8 cellular contexts compared by ENCODE assay signal in the genomic region with DNA sequence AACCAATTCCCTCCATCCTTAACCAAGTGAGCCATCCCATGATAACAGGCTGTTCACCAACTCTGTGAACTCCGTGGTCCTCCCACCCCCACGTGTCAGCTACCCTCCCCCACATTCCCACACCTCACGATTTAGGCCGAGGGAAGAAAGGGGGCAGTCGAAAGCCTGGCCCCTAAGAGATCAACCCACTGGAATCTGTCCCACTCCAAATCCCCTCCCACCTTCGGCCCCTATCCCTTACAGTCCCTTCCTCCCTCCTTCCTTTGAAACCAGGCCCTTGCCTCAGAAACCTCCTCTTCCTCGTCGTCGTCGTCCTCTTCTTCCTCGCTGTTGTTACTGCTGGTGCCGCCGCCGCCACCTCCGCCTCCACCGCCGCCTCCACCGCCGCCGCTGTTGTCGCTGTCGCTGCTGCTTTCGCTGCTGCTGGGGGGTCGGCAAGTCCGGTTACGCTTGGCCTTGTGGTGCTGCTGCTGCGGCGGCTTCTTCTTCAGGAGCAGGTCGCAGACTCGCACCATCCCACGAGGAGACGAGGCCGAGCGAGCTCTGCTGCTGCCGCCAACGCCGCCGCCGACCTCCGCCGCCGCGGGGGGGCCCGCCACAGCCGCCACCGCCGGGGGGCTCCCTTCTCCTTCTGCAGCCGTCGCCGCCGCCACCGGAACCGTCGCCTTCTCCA. TPM values are rescaled to one million over a fixed set of nuclear protein-coding genes. Genes with fewer than 3 reads are reported as not detected.
A peak's percentile ranks its signal among the peaks of the same experiment; 100 is the strongest.
DNase-seq lines count a peak whose midpoint lies in the region; ATAC-seq and TF ChIP-seq lines count a peak whose summit lies in the region.

No MANE protein-coding gene starts in this region.

- DNase-seq in activated gamma-delta T cell (lab: John Stamatoyannopoulos, UW) (peak; percentile 82), activated gamma-delta T cell treated with Interleukin-2 at 50 U/mL for 16 hours (no peak), fibroblast of mammary gland (ENCODE audit: low read depth) (peak; percentile 40), neural progenitor cell (ENCODE audit: low spot score) (no peak), T1000 (lab: John Stamatoyannopoulos, UW) (no peak)
- peak; percentile 29 to 40 for DNase-seq in activated CD4-positive, alpha-beta T cell treated with anti-CD3 and anti-CD28 coated beads, Interleukin-2, amount 50 U/mL, for 48 hours

- H3K9ac ChIP-seq in HUES64 (ENCODE audit: low read depth, low read length) (peak overlapping the region; percentile 96), neural progenitor cell (peak overlapping the region; percentile 90)

- peak overlapping the region; percentile 100 for H3K27ac Mint-ChIP-seq in neural progenitor cell

- no peaks in the 10 kb centered on the region for H3K9me3 ChIP-seq in HUES64 (ENCODE audit: insufficient read depth, low read depth, low read length)
- no peaks in the 10 kb centered on the region for H3K9me3 ChIP-seq in neural progenitor cell (ENCODE audit: low read depth)

- peak; percentile 33 for ATAC-seq in GM21529 (IDR thresholded peaks at IDR 0.05; ENCODE audit: unreplicated experiment)

- peaks cover 20% of the 10 kb centered on the region for H3K4me1 Mint-ChIP-seq in neural progenitor cell

- H3K4me2 ChIP-seq in neural progenitor cell, result peak overlapping the region; percentile 98

- peaks cover 43% of the 10 kb centered on the region for H4K20me1 ChIP-seq in neural progenitor cell (ENCODE audit: low read depth)

- H3K79me2 ChIP-seq in neural progenitor cell (ENCODE audit: low read depth), result peaks cover 87% of the 10 kb centered on the region

- H3K4me1 ChIP-seq in HUES64 (ENCODE audit: insufficient read depth, low read length), result peaks cover 17% of the 10 kb centered on the region
- H3K4me1 ChIP-seq in neural progenitor cell, result peaks cover 23% of the 10 kb centered on the region

- H2AFZ ChIP-seq in neural progenitor cell (replicated peaks), result peak overlapping the region; percentile 66

- peak overlapping the region; percentile 100 for H3K4me3 Mint-ChIP-seq in neural progenitor cell

- H3K36me3 ChIP-seq in HUES64 (ENCODE audit: insufficient read depth, low read length), result peaks cover 31% of the 10 kb centered on the region
- H3K36me3 ChIP-seq in neural progenitor cell, result no peaks in the 10 kb centered on the region

- peaks cover 13% of the 10 kb centered on the region for H3F3A ChIP-seq in neural progenitor cell (ENCODE audit: low read depth)

- no peaks in the 10 kb centered on the region for H3K9me3 Mint-ChIP-seq in neural progenitor cell

- H3K27me3 ChIP-seq in HUES64 (ENCODE audit: insufficient read depth, low read length) (no peaks in the 10 kb centered on the region), neural progenitor cell (no peaks in the 10 kb centered on the region)

- TF ChIP-seq CTCF in fibroblast of mammary gland (conservative IDR thresholded peaks at IDR 0.05; ENCODE audit: control insufficient read depth, insufficient read depth, low read depth, low read length) (no peak), neural progenitor cell (IDR thresholded peaks at IDR 0.05) (peak; percentile 43)

- H3K4me3 ChIP-seq in HUES64 (ENCODE audit: low read length) (peak overlapping the region; percentile 91), fibroblast of mammary gland (ENCODE audit: control insufficient read depth, low read depth, low read length) (peak overlapping the region; percentile 79), neural progenitor cell (peak overlapping the region; percentile 89)

- H3K27me3 Mint-ChIP-seq in neural progenitor cell (ENCODE audit: insufficient read depth, low read depth), result peaks cover 4% of the 10 kb centered on the region

- under 1% methylated on average over 54 of the region's 54 CpGs for WGBS in HUES64

- H3K36me3 Mint-ChIP-seq in neural progenitor cell, result peaks cover 13% of the 10 kb centered on the region

- H3K27ac ChIP-seq in HUES64 (ENCODE audit: low read depth, low read length), result peak overlapping the region; percentile 98
- H3K27ac ChIP-seq in neural progenitor cell, result peak overlapping the region; percentile 97

RNA-seq across cellular contexts. Expression of a gene that starts 0.5 kb away (rescaled TPM):
- 38.6 TPM for polyA plus RNA-seq in HUES64 (2013, experiment 1 of 2)
- 38.2 TPM for polyA plus RNA-seq in HUES64 (2013, experiment 2 of 2)
- total RNA-seq in neural progenitor cell (ENCODE audit: low replicate concordance), result 61.9 and 67.3 TPM in 2 replicates

Comparison
In these comparisons a context has a peak if more than half of its experiments do, and no peak if none do; other contexts are left out.
1. DNase-seq: peak in activated gamma-delta T cell (single experiment), activated CD4-positive, alpha-beta T cell treated with anti-CD3 and anti-CD28 coated beads, Interleukin-2, amount 50 U/mL, for 48 hours (2 of 2) and fibroblast of mammary gland (single experiment); none in activated gamma-delta T cell treated with Interleukin-2 at 50 U/mL for 16 hours (single experiment), neural progenitor cell (single experiment) and T1000 (single experiment).
2. Peak in every context shown above with its lines, with median percentiles within 50 percentile points of each other: H3K4me3 ChIP-seq.